2 cellular contexts compared by ENCODE assay signal in the genomic region with DNA sequence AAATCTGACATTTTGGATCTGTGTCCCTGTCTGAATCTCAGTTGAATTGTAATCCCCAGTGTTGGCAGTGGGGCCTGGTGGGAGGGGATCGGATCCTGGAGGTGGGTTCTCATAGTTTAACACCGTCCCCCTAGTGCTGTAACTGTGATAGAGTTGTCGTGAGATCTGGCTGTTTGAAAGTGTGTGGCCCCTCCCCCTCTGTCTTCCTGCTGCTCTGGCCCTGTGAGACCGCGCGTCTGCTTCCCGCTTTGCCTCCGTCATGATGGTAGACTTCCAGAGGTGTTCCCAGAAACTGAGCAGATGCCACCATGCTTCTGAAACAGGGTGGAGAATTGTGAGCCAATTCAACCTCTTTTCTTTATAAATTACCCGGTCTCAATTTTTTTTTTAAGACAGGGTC.
A peak's percentile ranks its signal among the peaks of the same experiment; 100 is the strongest.
TF ChIP-seq lines count a peak whose summit lies in the region.

No MANE protein-coding gene starts in this region.

TF ChIP-seq in GM23338, 12 proteins besides CTCF, POLR2A, EP300 and RAD21:
- TF ChIP-seq JUNB (IDR thresholded peaks at IDR 0.05; ENCODE audit: unreplicated experiment) (no peak), STAT1 (IDR thresholded peaks at IDR 0.05; ENCODE audit: unreplicated experiment) (no peak), CREB1 (CRISPR knock-in tag; IDR thresholded peaks at IDR 0.05; ENCODE audit: low read depth) (no peak), EZH2 (IDR thresholded peaks at IDR 0.05; ENCODE audit: low read depth, unreplicated experiment) (no peak), EZH2phosphoT487 (IDR thresholded peaks at IDR 0.05; ENCODE audit: unreplicated experiment) (no peak), NANOG (IDR thresholded peaks at IDR 0.05; ENCODE audit: borderline replicate concordance) (no peak), POLR2AphosphoS5 (IDR thresholded peaks at IDR 0.05; ENCODE audit: low read depth) (no peak), ZNF331 (CRISPR knock-in tag; IDR thresholded peaks at IDR 0.05; ENCODE audit: low read depth) (no peak)
- TF ChIP-seq, protein P1, sequence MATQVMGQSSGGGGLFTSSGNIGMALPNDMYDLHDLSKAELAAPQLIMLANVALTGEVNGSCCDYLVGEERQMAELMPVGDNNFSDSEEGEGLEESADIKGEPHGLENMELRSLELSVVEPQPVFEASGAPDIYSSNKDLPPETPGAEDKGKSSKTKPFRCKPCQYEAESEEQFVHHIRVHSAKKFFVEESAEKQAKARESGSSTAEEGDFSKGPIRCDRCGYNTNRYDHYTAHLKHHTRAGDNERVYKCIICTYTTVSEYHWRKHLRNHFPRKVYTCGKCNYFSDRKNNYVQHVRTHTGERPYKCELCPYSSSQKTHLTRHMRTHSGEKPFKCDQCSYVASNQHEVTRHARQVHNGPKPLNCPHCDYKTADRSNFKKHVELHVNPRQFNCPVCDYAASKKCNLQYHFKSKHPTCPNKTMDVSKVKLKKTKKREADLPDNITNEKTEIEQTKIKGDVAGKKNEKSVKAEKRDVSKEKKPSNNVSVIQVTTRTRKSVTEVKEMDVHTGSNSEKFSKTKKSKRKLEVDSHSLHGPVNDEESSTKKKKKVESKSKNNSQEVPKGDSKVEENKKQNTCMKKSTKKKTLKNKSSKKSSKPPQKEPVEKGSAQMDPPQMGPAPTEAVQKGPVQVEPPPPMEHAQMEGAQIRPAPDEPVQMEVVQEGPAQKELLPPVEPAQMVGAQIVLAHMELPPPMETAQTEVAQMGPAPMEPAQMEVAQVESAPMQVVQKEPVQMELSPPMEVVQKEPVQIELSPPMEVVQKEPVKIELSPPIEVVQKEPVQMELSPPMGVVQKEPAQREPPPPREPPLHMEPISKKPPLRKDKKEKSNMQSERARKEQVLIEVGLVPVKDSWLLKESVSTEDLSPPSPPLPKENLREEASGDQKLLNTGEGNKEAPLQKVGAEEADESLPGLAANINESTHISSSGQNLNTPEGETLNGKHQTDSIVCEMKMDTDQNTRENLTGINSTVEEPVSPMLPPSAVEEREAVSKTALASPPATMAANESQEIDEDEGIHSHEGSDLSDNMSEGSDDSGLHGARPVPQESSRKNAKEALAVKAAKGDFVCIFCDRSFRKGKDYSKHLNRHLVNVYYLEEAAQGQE (IDR thresholded peaks at IDR 0.05; ENCODE audit: unreplicated experiment) = no peak
- TF ChIP-seq, protein P2, sequence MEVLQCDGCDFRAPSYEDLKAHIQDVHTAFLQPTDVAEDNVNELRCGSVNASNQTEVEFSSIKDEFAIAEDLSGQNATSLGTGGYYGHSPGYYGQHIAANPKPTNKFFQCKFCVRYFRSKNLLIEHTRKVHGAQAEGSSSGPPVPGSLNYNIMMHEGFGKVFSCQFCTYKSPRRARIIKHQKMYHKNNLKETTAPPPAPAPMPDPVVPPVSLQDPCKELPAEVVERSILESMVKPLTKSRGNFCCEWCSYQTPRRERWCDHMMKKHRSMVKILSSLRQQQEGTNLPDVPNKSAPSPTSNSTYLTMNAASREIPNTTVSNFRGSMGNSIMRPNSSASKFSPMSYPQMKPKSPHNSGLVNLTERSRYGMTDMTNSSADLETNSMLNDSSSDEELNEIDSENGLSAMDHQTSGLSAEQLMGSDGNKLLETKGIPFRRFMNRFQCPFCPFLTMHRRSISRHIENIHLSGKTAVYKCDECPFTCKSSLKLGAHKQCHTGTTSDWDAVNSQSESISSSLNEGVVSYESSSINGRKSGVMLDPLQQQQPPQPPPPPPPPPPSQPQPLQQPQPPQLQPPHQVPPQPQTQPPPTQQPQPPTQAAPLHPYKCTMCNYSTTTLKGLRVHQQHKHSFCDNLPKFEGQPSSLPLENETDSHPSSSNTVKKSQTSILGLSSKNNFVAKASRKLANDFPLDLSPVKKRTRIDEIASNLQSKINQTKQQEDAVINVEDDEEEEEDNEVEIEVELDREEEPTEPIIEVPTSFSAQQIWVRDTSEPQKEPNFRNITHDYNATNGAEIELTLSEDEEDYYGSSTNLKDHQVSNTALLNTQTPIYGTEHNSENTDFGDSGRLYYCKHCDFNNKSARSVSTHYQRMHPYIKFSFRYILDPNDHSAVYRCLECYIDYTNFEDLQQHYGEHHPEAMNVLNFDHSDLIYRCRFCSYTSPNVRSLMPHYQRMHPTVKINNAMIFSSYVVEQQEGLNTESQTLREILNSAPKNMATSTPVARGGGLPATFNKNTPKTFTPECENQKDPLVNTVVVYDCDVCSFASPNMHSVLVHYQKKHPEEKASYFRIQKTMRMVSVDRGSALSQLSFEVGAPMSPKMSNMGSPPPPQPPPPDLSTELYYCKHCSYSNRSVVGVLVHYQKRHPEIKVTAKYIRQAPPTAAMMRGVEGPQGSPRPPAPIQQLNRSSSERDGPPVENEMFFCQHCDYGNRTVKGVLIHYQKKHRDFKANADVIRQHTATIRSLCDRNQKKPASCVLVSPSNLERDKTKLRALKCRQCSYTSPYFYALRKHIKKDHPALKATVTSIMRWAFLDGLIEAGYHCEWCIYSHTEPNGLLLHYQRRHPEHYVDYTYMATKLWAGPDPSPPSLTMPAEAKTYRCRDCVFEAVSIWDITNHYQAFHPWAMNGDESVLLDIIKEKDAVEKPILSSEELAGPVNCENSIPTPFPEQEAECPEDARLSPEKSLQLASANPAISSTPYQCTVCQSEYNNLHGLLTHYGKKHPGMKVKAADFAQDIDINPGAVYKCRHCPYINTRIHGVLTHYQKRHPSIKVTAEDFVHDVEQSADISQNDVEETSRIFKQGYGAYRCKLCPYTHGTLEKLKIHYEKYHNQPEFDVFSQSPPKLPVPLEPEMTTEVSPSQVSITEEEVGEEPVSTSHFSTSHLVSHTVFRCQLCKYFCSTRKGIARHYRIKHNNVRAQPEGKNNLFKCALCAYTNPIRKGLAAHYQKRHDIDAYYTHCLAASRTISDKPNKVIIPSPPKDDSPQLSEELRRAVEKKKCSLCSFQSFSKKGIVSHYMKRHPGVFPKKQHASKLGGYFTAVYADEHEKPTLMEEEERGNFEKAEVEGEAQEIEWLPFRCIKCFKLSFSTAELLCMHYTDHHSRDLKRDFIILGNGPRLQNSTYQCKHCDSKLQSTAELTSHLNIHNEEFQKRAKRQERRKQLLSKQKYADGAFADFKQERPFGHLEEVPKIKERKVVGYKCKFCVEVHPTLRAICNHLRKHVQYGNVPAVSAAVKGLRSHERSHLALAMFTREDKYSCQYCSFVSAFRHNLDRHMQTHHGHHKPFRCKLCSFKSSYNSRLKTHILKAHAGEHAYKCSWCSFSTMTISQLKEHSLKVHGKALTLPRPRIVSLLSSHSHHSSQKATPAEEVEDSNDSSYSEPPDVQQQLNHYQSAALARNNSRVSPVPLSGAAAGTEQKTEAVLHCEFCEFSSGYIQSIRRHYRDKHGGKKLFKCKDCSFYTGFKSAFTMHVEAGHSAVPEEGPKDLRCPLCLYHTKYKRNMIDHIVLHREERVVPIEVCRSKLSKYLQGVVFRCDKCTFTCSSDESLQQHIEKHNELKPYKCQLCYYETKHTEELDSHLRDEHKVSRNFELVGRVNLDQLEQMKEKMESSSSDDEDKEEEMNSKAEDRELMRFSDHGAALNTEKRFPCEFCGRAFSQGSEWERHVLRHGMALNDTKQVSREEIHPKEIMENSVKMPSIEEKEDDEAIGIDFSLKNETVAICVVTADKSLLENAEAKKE (CRISPR knock-in tag; IDR thresholded peaks at IDR 0.05) = no peak

TF ChIP-seq in K562, 482 proteins besides CTCF, POLR2A, EP300 and RAD21:
- TF ChIP-seq FIP1L1 (IDR thresholded peaks at IDR 0.05; ENCODE audit: low read depth, low read length, poor library complexity, severe bottlenecking) = no peak
- TF ChIP-seq NR2C1 (IDR thresholded peaks at IDR 0.05) = no peak
- TF ChIP-seq NR2C1 (tag; IDR thresholded peaks at IDR 0.05) = no peak
- TF ChIP-seq, protein P3, sequence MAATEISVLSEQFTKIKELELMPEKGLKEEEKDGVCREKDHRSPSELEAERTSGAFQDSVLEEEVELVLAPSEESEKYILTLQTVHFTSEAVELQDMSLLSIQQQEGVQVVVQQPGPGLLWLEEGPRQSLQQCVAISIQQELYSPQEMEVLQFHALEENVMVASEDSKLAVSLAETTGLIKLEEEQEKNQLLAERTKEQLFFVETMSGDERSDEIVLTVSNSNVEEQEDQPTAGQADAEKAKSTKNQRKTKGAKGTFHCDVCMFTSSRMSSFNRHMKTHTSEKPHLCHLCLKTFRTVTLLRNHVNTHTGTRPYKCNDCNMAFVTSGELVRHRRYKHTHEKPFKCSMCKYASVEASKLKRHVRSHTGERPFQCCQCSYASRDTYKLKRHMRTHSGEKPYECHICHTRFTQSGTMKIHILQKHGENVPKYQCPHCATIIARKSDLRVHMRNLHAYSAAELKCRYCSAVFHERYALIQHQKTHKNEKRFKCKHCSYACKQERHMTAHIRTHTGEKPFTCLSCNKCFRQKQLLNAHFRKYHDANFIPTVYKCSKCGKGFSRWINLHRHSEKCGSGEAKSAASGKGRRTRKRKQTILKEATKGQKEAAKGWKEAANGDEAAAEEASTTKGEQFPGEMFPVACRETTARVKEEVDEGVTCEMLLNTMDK (IDR thresholded peaks at IDR 0.05; ENCODE audit: borderline replicate concordance, insufficient read depth, low read depth, low read length, poor library complexity, severe bottlenecking) = no peak
- no peak for TF ChIP-seq TCF7 (IDR thresholded peaks at IDR 0.05; ENCODE audit: borderline replicate concordance)
- TF ChIP-seq E2F6 (IDR thresholded peaks at IDR 0.05; ENCODE audit: borderline replicate concordance in 1 of 2, extremely low read depth in 1 of 2, insufficient read depth in 1 of 2, insufficient read length in 1 of 2, low read depth in 1 of 2, low read length in 1 of 2, poor library complexity in 1 of 2, severe bottlenecking in 1 of 2) = peak in 1 of 2 experiments; percentile 39
- 0 out of 2 replicates have a peak, but pooled peaks have one; percentile 49 for TF ChIP-seq BCOR (IDR thresholded peaks at IDR 0.05)
- TF ChIP-seq CHD1 (IDR thresholded peaks at IDR 0.05; ENCODE audit: low read length) = no peak
- no peak for TF ChIP-seq SIX5 (IDR thresholded peaks at IDR 0.05; ENCODE audit: borderline replicate concordance in 1 of 2, insufficient read depth in 1 of 2, low read depth in 1 of 2, low read length in 2 of 2)
- TF ChIP-seq, protein P4, sequence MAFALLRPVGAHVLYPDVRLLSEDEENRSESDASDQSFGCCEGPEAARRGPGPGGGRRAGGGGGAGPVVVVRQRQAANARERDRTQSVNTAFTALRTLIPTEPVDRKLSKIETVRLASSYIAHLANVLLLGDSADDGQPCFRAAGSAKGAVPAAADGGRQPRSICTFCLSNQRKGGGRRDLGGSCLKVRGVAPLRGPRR (CRISPR knock-in tag; IDR thresholded peaks at IDR 0.05) = no peak
- TF ChIP-seq DIDO1 (tag; IDR thresholded peaks at IDR 0.05; ENCODE audit: low read depth) = no peak
